ENCODE assay signal across 26 cellular contexts in the genomic region with DNA sequence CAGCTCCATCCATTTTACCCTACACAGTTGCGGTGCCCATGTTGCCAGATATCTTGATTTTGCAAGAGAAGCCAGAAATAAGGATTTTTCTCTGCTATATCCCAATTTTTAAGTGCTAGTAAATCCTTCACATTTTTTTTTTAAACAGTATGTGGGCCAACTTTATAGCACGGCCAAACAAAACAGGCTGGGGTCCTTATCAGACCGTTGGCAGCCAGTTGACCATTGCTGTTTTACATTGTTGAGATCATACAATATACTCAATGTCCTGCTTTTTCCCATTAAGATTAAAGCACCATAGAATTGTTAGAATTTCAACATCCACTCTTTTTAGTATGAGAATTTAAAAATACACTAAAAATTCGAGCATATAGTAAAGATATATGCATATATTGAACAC.
"Had no signal": no experiment of that assay in that cellular context is flagged by ENCODE, and none has a peak within 500 bp of the region (broad histone marks: within the 10 kb centered on the region; RNA-seq: fewer than 3 reads in every experiment).

No MANE protein-coding gene starts in this region.

- DNase-seq: stimulated activated CD4-positive, alpha-beta T cell treated with anti-CD3 and anti-CD28 coated beads, Interleukin-2, amount 100 ng/mL, for 48 hours; stimulated activated CD4-positive, alpha-beta T cell treated with anti-CD3 and anti-CD28 coated beads, Interleukin-4, amount 100 ng/mL, for 1 hour; stimulated activated CD4-positive, alpha-beta T cell treated with anti-CD3 and anti-CD28 coated beads, Interleukin-4, amount 100 ng/mL, for 24 hours; stimulated activated CD4-positive, alpha-beta T cell treated with anti-CD3 and anti-CD28 coated beads, Interleukin-4, amount 100 ng/mL, for 4 hours; stimulated activated CD8-positive, alpha-beta memory T cell treated with anti-CD3 and anti-CD28 coated beads, Interleukin-4, amount 100 ng/mL, for 48 hours; stimulated activated naive B cell treated with anti-CD40 and anti-IgM and Interleukin-4, amounts not matched to agents 10 μg/mL and 1 μg/mL and 100 μg/mL, for 72 hours; stimulated activated naive CD4-positive, alpha-beta T cell; stimulated activated naive CD4-positive, alpha-beta T cell treated with Interleukin-2 at 50 U/mL for 16 hours; stimulated activated naive CD8-positive, alpha-beta T cell treated with anti-CD3 and anti-CD28 coated beads, Interleukin-15, amount 100 ng/mL, for 72 hours; stimulated activated naive CD8-positive, alpha-beta T cell treated with anti-CD3 and anti-CD28 coated beads, Interleukin-15, Interleukin-2, amounts not matched to agents 100 U/mL and 50 U/mL, for 24 hours; stomach; substantia nigra; testis; thyroid gland; tibial artery; transverse colon; trophoblast cell; upper lobe of left lung; upper lobe of right lung; uterus had no signal

- ATAC-seq: stimulated activated effector memory CD8-positive, alpha-beta T cell treated with anti-CD3 and anti-CD28 coated beads, Interleukin-12 subunit alpha, Interleukin-12 subunit beta, amount 100 ng/mL, for 72 hours; stimulated activated memory B cell treated with anti-CD40 and anti-IgM and Interleukin-4, amounts not matched to agents 10 μg/mL and 1 μg/mL and 100 μg/mL, for 72 hours; stimulated activated naive B cell treated with anti-CD40 and anti-IgM and Interleukin-4, amounts not matched to agents 10 μg/mL and 1 μg/mL and 100 μg/mL, for 72 hours; stimulated activated naive CD8-positive, alpha-beta T cell treated with anti-CD3 and anti-CD28 coated beads, Interleukin-15, amount 100 ng/mL, for 72 hours; stimulated activated naive CD8-positive, alpha-beta T cell treated with anti-CD3 and anti-CD28 coated beads, Interleukin-15, Interleukin-2, amounts not matched to agents 100 U/mL and 50 U/mL, for 24 hours; upper lobe of right lung had no signal

- H3K4me3 ChIP-seq: stomach, suprapubic skin, testis, thoracic aorta, thyroid gland, tibial artery, tibial nerve, transverse colon, upper lobe of left lung, upper lobe of right lung, uterus, vagina had no signal
